11 cellular contexts compared by ENCODE assay signal in the genomic region with DNA sequence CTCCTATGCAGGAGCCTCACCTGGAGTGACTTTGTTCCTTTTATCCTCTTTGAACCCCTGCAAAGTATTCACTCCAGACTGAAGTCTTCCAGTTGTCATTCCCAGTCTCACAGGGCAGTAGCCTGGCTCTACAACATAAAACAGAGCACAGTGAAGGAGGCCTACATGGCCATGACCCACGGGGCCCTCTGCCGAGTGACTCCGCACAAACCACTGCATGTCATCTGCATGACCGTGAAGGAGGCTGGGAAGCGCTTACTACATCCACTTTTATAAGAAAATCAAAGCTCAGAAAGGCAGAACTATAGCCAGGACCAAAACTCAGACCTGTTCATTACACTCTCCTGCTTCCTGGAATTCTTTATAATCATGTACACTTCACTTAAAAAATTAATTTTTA.
"Had no signal": no experiment of that assay in that cellular context is flagged by ENCODE, and none has a peak within 500 bp of the region (broad histone marks: within the 10 kb centered on the region; RNA-seq: fewer than 3 reads in every experiment).

No MANE protein-coding gene starts in this region.

- H3K4me3 ChIP-seq: cardiac muscle cell, hepatocyte, tibial artery had no signal

- H3K4me1 Mint-ChIP-seq: WTC11 had no signal

- H3K4me3 Mint-ChIP-seq: WTC11 had no signal

- H3K27ac Mint-ChIP-seq: WTC11 had no signal

- DNase-seq: activated CD4-positive, alpha-beta T cell treated with anti-CD3 and anti-CD28 coated beads for 48 hours; naive B cell; retina; SK-N-SH; stimulated activated CD4-positive, alpha-beta T cell treated with anti-CD3 and anti-CD28 coated beads, Interleukin-12 subunit alpha, Interleukin-12 subunit beta, amount 100 ng/mL, for 4 hours; stimulated activated CD4-positive, alpha-beta T cell treated with anti-CD3 and anti-CD28 coated beads, Interleukin-2, amount 100 ng/mL, for 24 hours; T-helper 1 cell; tibial artery had no signal

- H3K9me3 ChIP-seq: SK-N-SH, tibial artery had no signal

- H3K27ac ChIP-seq: cardiac muscle cell, hepatocyte, tibial artery had no signal

- H3K27me3 ChIP-seq: cardiac muscle cell, hepatocyte, tibial artery had no signal

- H3K27me3 Mint-ChIP-seq: naive B cell had no signal

- H3K9me3 Mint-ChIP-seq: naive B cell, WTC11 had no signal
